ENCODE assay signal across 21 cellular contexts in genomic region chr5:173816728-173817127, GRCh38.
"Had no signal": no experiment of that assay in that cellular context is flagged by ENCODE, and none has a peak within 500 bp of the region (broad histone marks: within the 10 kb centered on the region; RNA-seq: fewer than 3 reads in every experiment).

No MANE protein-coding gene starts in this region.

- H3K27ac Mint-ChIP-seq: activated CD4-positive, alpha-beta memory T cell treated with anti-CD3 and anti-CD28 coated beads for 36 hours; activated CD4-positive, alpha-beta T cell treated with anti-CD3 and anti-CD28 coated beads, Interleukin-2, amount 10 ng/mL, durations not matched to agents 7 days and 5 days; activated naive CD4-positive, alpha-beta T cell treated with anti-CD3 and anti-CD28 coated beads for 36 hours; activated naive CD8-positive, alpha-beta T cell treated with anti-CD3 and anti-CD28 coated beads for 36 hours; T-helper 17 cell had no signal

- H3K27ac ChIP-seq: KMS-11 had no signal

- H3K9me3 Mint-ChIP-seq: activated CD4-positive, alpha-beta T cell treated with anti-CD3 and anti-CD28 coated beads, Interleukin-2, amount 10 ng/mL, durations not matched to agents 7 days and 5 days had no signal

- H3K4me3 Mint-ChIP-seq: activated CD4-positive, alpha-beta memory T cell treated with anti-CD3 and anti-CD28 coated beads for 36 hours; activated CD4-positive, alpha-beta T cell treated with anti-CD3 and anti-CD28 coated beads, Interleukin-2, amount 10 ng/mL, durations not matched to agents 7 days and 5 days; activated naive CD4-positive, alpha-beta T cell treated with anti-CD3 and anti-CD28 coated beads for 36 hours; activated naive CD8-positive, alpha-beta T cell treated with anti-CD3 and anti-CD28 coated beads for 36 hours; activated T-cell treated with anti-CD3 and anti-CD28 coated beads, Interleukin-2, amount 50 U/mL, for 4 hours; T-helper 17 cell had no signal

- H3K9ac ChIP-seq: KMS-11 had no signal

- H3K4me2 ChIP-seq: KMS-11 had no signal

- DNase-seq: activated CD4-positive, alpha-beta memory T cell treated with anti-CD3 and anti-CD28 coated beads for 36 hours; activated CD4-positive, alpha-beta T cell treated with anti-CD3 and anti-CD28 coated beads, Interleukin-2, amount 10 ng/mL, durations not matched to agents 7 days and 5 days; activated CD4-positive, CD25-positive, alpha-beta regulatory T cell; activated CD8-positive, alpha-beta memory T cell treated with anti-CD3 and anti-CD28 coated beads for 24 hours; activated effector memory CD4-positive, alpha-beta T cell treated with anti-CD3 and anti-CD28 coated beads, Interleukin-2, amount 50 U/mL, for 16 hours; activated naive CD4-positive, alpha-beta T cell treated with anti-CD3 and anti-CD28 coated beads for 36 hours; activated naive CD8-positive, alpha-beta T cell treated with anti-CD3 and anti-CD28 coated beads for 36 hours; activated T-cell treated with anti-CD3 and anti-CD28 coated beads, Interleukin-2, amount 50 U/mL, for 4 hours; cerebellar nuclear complex; NCI-H1092; NCI-H1417; NCI-H1930; NCI-H2171; NCI-H345; NCI-H510A; NCI-H526 treated with DMSO at 0.1 percent for 48 hours; NCI-H82; SHP77; T-helper 17 cell; T1000 had no signal

- H3K27me3 Mint-ChIP-seq: T-helper 17 cell had no signal

- H3K36me3 Mint-ChIP-seq: activated naive CD8-positive, alpha-beta T cell treated with anti-CD3 and anti-CD28 coated beads for 36 hours had no signal

- ATAC-seq: activated T-cell treated with anti-CD3 and anti-CD28 coated beads, Interleukin-2, amount 50 U/mL, for 4 hours; T-helper 17 cell had no signal
